Comparison of ENCODE assay signal across 8 cellular contexts in the genomic region with DNA sequence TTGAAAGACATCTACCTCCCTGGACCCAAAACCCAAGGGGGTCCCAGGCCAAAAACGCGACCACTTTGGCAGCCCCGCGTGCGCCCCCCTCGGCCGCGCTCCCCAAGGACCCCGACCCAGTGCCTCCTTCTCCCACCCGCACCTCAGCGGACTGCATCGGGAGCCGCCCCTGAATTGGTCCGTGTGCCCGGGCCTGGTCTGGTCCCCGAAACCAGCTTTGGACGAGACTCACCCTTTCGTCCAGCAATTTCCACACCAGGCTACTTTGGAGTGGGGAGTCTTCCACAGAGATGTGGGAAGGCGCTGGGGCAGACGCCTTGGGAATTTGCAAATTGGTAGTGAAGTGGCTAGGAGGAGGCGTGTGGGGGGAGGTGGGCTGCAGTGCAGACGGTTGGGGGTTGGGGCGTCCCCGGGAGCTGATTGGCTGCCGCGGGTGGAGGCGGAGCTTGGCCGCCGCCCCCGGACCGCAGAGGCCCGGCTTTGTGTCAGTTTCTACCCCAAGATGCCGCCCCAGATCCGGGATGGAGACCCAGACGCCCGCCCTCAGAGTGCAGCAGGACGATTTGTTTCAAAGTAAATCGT. TPM values are rescaled to one million over a fixed set of nuclear protein-coding genes. Genes with fewer than 3 reads are reported as not detected.
DNase-seq lines count a peak whose midpoint lies in the region; ATAC-seq, FAIRE-seq and TF ChIP-seq lines count a peak whose summit lies in the region.

No MANE protein-coding gene starts in this region.

- H3K9ac ChIP-seq in MM.1S (ENCODE audit: low read length): no peak overlapping the region; the same call in 1 of the 2 replicates

- H3K79me2 ChIP-seq in MM.1S (ENCODE audit: low read length): peaks cover 4% of the 10 kb centered on the region; the same call in 1 of the 2 replicates

- 5 to 34% (median 12%) methylated on average over 36 to 38 of the region's 38 CpGs for WGBS in small intestine, 3 donors

- H3K9me2 ChIP-seq in MM.1S (replicated peaks; ENCODE audit: insufficient read depth, low read length): no peaks in the 10 kb centered on the region

- TF ChIP-seq CTCF in MM.1S (IDR thresholded peaks at IDR 0.05; ENCODE audit: low read length): no peak

- H3K9me3 Mint-ChIP-seq in activated T-helper 17 cell treated with anti-CD3 and anti-CD28 coated beads, Interleukin-2, amount 50 U/mL, for 72 hours: peaks cover 3% of the 10 kb centered on the region

- peaks cover 8% of the 10 kb centered on the region for H3K4me1 Mint-ChIP-seq in activated T-helper 17 cell treated with anti-CD3 and anti-CD28 coated beads, Interleukin-2, amount 50 U/mL, for 72 hours

- no peaks in the 10 kb centered on the region for H4K20me1 ChIP-seq in MM.1S (ENCODE audit: insufficient read depth, low read length)

- no peaks in the 10 kb centered on the region for H3K9me3 ChIP-seq in MM.1S (replicated peaks; ENCODE audit: insufficient read depth, low read length)
- H3K9me3 ChIP-seq in small intestine (ENCODE audit: control insufficient read depth, low read depth): no peaks in the 10 kb centered on the region

- H3K27ac ChIP-seq in MM.1S (ENCODE audit: low read length): no peak overlapping the region
- no peak overlapping the region for H3K27ac ChIP-seq in small intestine (ENCODE audit: low read depth in 1 of 2, low read length in 1 of 2)

- peak; percentile 94 for ATAC-seq in GM18505 (IDR thresholded peaks at IDR 0.05; ENCODE audit: unreplicated experiment)
- ATAC-seq in activated T-helper 17 cell treated with anti-CD3 and anti-CD28 coated beads, Interleukin-2, amount 50 U/mL, for 72 hours (replicated peaks): no peak

- no peak overlapping the region for H3K27ac Mint-ChIP-seq in activated T-helper 17 cell treated with anti-CD3 and anti-CD28 coated beads, Interleukin-2, amount 50 U/mL, for 72 hours

- H3K27me3 Mint-ChIP-seq in activated T-helper 17 cell treated with anti-CD3 and anti-CD28 coated beads, Interleukin-2, amount 50 U/mL, for 72 hours: peaks cover 32% of the 10 kb centered on the region

- H3K4me3 Mint-ChIP-seq in activated T-helper 17 cell treated with anti-CD3 and anti-CD28 coated beads, Interleukin-2, amount 50 U/mL, for 72 hours: no peak overlapping the region

- H3K27me3 ChIP-seq in MM.1S (replicated peaks; ENCODE audit: insufficient read depth, low read length) (no peaks in the 10 kb centered on the region), small intestine (ENCODE audit: control insufficient read depth in 2 of 2, insufficient read depth in 2 of 2, low read length in 2 of 2) (no peaks in the 10 kb centered on the region)

- peak; percentile 10 for TF ChIP-seq POLR2A in GM18505 (IDR thresholded peaks at IDR 0.05; ENCODE audit: borderline replicate concordance, extremely low read depth, insufficient read depth, insufficient read length)

- FAIRE-seq in small intestine (lab: Jason Lieb, UNC): no peak

- DNase-seq in H4 (ENCODE audit: low spot score) (peak; percentile 58), MM.1S (no peak), brain pericyte (ENCODE audit: low read depth, low spot score) (peak; percentile 51), iPS-NIHi11 (ENCODE audit: low spot score) (peak; percentile 91), small intestine (peak; percentile 9), NCI-H1417 treated with DMSO at 0.1 percent for 48 hours (lab: John Stamatoyannopoulos, UW) (no peak)

- peaks cover 20% of the 10 kb centered on the region for H3K36me3 Mint-ChIP-seq in activated T-helper 17 cell treated with anti-CD3 and anti-CD28 coated beads, Interleukin-2, amount 50 U/mL, for 72 hours (ENCODE audit: low read depth)

- H3K36me3 ChIP-seq in MM.1S (replicated peaks; ENCODE audit: insufficient read depth, low read length) (no peaks in the 10 kb centered on the region), small intestine (ENCODE audit: control insufficient read depth in 2 of 2, insufficient read depth in 2 of 2, low read length in 2 of 2) (no peaks in the 10 kb centered on the region)

- H3K4me2 ChIP-seq in MM.1S (ENCODE audit: low read depth, low read length): peak overlapping the region; percentile 28; the same call in 1 of the 2 replicates

- peak overlapping the region; percentile 45 for H3K4me3 ChIP-seq in MM.1S (ENCODE audit: low read length)
- H3K4me3 ChIP-seq in small intestine (ENCODE audit: low read depth in 1 of 2, low read length in 2 of 2): peak overlapping the region in 1 of 2 donors; percentile 39

- H2AFZ ChIP-seq in MM.1S (ENCODE audit: low read length): 0 out of 2 replicates have a peak overlapping the region, but pooled peaks have one; percentile 9

- H3F3A ChIP-seq in MM.1S (ENCODE audit: insufficient read depth, low read length): no peaks in the 10 kb centered on the region

- no peaks in the 10 kb centered on the region for H3K4me1 ChIP-seq in MM.1S (ENCODE audit: low read length)
- H3K4me1 ChIP-seq in small intestine (ENCODE audit: control insufficient read depth in 2 of 2, insufficient read depth in 1 of 2, low read depth in 1 of 2, low read length in 1 of 2): peaks cover 0 to 2% of the 10 kb centered on the region in 2 donors

RNA-seq across cellular contexts. Expression of a gene that starts 16.9 kb away (rescaled TPM):
- total RNA-seq in H4 (2014; rRNA removed; shearing (Covaris generic)): 37.6 and 58.3 TPM in 2 replicates
- 10 to 100 TPM in 1 of 3 donors, 1 to 10 TPM in 2; 8.1 to 17.0 (median 8.7) TPM for polyA plus RNA-seq in small intestine
- total RNA-seq in activated T-helper 17 cell treated with anti-CD3 and anti-CD28 coated beads, Interleukin-2, amount 50 U/mL, for 72 hours: 10 to 100 TPM; 19.2 to 48.0 TPM

RNA-seq across cellular contexts. Expression of a gene that starts 50.0 kb away (rescaled TPM):
- total RNA-seq in H4 (2014; rRNA removed; shearing (Covaris generic)): not detected in 2 replicates
- not detected for polyA plus RNA-seq in small intestine
- not detected for total RNA-seq in activated T-helper 17 cell treated with anti-CD3 and anti-CD28 coated beads, Interleukin-2, amount 50 U/mL, for 72 hours

Comparison
In these comparisons a context has a peak if more than half of its experiments do, and no peak if none do; other contexts are left out.
1. DNase-seq: peak in H4 (single experiment), brain pericyte (single experiment), iPS-NIHi11 (single experiment) and small intestine (single experiment); none in MM.1S (single experiment) and NCI-H1417 treated with DMSO at 0.1 percent for 48 hours (single experiment).